1 cellular context compared by ENCODE assay signal in the genomic region with DNA sequence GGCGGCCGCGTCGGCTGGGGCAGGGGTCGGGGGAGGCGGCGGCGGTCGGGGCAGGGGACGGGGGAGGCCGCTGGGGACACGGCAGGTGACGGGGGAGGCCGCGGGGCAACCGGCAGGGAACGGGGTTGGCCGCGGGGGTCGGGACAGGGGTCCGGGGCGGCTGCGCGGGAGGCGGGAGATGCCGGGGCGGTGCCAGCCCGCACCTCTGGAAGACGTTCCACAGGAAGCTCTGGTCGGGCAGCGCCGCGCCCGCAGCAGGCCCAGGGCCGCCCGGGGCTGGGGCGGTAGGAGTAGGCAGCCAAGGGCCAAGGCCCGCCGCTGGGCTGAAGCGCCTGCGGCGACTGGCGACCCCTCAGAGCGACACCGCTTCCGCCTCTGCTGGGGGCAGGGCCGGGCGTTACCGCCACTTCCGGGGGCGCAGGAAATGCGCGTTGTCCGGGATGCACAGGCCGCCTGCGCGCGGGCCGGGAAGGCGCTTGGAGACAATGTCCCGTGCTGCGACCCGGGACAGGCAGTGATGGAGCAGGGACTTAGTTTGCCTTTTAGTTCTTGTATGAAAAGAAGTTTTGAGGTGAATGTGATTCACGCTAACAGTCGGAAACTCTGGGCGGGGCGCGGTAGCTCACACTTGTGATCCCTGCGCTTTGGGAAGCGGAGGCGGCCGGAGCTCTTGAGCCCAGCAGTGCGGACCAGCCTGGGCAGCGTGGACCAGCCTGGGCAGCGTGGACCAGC.
A peak's percentile ranks its signal among the peaks of the same experiment; 100 is the strongest.
TF ChIP-seq lines count a peak whose summit lies in the region.

No MANE protein-coding gene starts in this region.

TF ChIP-seq in WTC11, 78 proteins besides CTCF, POLR2A, EP300 and RAD21 (continued from another document):
- TF ChIP-seq, protein P1, sequence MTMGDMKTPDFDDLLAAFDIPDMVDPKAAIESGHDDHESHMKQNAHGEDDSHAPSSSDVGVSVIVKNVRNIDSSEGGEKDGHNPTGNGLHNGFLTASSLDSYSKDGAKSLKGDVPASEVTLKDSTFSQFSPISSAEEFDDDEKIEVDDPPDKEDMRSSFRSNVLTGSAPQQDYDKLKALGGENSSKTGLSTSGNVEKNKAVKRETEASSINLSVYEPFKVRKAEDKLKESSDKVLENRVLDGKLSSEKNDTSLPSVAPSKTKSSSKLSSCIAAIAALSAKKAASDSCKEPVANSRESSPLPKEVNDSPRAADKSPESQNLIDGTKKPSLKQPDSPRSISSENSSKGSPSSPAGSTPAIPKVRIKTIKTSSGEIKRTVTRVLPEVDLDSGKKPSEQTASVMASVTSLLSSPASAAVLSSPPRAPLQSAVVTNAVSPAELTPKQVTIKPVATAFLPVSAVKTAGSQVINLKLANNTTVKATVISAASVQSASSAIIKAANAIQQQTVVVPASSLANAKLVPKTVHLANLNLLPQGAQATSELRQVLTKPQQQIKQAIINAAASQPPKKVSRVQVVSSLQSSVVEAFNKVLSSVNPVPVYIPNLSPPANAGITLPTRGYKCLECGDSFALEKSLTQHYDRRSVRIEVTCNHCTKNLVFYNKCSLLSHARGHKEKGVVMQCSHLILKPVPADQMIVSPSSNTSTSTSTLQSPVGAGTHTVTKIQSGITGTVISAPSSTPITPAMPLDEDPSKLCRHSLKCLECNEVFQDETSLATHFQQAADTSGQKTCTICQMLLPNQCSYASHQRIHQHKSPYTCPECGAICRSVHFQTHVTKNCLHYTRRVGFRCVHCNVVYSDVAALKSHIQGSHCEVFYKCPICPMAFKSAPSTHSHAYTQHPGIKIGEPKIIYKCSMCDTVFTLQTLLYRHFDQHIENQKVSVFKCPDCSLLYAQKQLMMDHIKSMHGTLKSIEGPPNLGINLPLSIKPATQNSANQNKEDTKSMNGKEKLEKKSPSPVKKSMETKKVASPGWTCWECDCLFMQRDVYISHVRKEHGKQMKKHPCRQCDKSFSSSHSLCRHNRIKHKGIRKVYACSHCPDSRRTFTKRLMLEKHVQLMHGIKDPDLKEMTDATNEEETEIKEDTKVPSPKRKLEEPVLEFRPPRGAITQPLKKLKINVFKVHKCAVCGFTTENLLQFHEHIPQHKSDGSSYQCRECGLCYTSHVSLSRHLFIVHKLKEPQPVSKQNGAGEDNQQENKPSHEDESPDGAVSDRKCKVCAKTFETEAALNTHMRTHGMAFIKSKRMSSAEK (CRISPR knock-in tag; IDR thresholded peaks at IDR 0.05; ENCODE audit: borderline replicate concordance), result no peak
- TF ChIP-seq ATF1 (CRISPR knock-in tag; IDR thresholded peaks at IDR 0.05) (no peak), MYBL2 (CRISPR knock-in tag; IDR thresholded peaks at IDR 0.05) (peak; percentile 41; the same call in 1 of the 2 replicates), TEAD4 (CRISPR knock-in tag; IDR thresholded peaks at IDR 0.05) (no peak), TP53 (CRISPR knock-in tag; IDR thresholded peaks at IDR 0.05) (no peak)
- TF ChIP-seq, protein P2, sequence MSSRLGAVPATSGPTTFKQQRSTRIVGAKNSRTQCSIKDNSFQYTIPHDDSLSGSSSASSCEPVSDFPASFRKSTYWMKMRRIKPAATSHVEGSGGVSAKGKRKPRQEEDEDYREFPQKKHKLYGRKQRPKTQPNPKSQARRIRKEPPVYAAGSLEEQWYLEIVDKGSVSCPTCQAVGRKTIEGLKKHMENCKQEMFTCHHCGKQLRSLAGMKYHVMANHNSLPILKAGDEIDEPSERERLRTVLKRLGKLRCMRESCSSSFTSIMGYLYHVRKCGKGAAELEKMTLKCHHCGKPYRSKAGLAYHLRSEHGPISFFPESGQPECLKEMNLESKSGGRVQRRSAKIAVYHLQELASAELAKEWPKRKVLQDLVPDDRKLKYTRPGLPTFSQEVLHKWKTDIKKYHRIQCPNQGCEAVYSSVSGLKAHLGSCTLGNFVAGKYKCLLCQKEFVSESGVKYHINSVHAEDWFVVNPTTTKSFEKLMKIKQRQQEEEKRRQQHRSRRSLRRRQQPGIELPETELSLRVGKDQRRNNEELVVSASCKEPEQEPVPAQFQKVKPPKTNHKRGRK (CRISPR knock-in tag; IDR thresholded peaks at IDR 0.05; ENCODE audit: borderline replicate concordance), result no peak
TF ChIP-seq in WTC11: peak in this region for 16.
